1 cellular context compared by ENCODE assay signal in genomic region chr1:99647460-99647859, GRCh38.
TF ChIP-seq lines count a peak whose summit lies in the region.

No MANE protein-coding gene starts in this region.

TF ChIP-seq in HepG2, 621 proteins besides CTCF, POLR2A, EP300 and RAD21 (continued from another document):
- TF ChIP-seq RNF219 (CRISPR knock-in tag; IDR thresholded peaks at IDR 0.05): no peak
